ENCODE assay signal across 8 cellular contexts in the genomic region with DNA sequence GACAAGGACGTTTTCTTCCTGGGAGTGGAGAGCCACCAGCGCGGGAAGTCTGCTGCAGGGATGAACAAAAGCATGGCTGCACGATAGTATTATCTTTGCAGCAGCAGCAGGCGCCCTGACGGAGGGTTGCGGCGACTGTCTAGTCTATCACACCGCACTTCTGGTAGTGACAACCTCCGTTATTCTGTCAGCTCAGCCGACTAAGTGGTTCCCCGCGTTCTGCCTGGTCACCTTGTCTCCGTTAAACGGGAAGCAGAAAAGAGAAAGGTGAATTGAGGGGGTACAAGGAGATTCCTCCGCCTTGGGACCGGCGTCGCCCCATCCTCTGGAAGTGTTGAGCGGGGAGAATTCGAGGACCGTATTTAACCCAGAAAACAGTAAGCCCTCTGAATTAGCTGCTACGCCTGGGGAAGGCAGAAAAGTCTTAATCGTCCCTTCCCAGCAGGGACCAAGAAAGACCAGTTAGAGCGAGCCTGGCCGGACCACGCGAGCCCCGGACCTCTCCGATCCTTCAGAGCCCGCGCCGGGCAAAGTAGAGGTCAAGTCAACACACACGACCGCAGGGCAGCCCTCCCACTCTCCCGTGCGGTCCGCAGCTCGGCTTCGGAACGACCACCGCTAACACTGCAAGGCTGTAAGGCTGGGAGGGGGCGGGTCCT. TPM values are rescaled to one million over a fixed set of nuclear protein-coding genes. Genes with fewer than 3 reads are reported as not detected.
A peak's percentile ranks its signal among the peaks of the same experiment; 100 is the strongest.
DNase-seq lines count a peak whose midpoint lies in the region; ATAC-seq and TF ChIP-seq lines count a peak whose summit lies in the region.

No MANE protein-coding gene starts in this region.

- H3K9ac ChIP-seq in adipocyte (ENCODE audit: low read length) (peak overlapping the region; percentile 89), iPS-15b (ENCODE audit: low read depth, low read length) (peak overlapping the region; percentile 66)

- DNase-seq in CMK (ENCODE audit: low read depth) (peak; percentile 67), HPDE6-E6E7 (ENCODE audit: extremely low spot score) (peak; percentile 27), SHP77 (lab: John Stamatoyannopoulos, UW) (peak; percentile 52 to 58), adipocyte (ENCODE audit: low read depth) (peak; percentile 53), spleen (peak; percentile 88), GF-D8 (lab: John Stamatoyannopoulos, UW) (no peak)

- TF ChIP-seq CTCF in spleen (IDR thresholded peaks at IDR 0.05 in 8 of 11, conservative IDR thresholded peaks at IDR 0.05 in 3 of 11): no peak

- no peak for TF ChIP-seq POLR2A in spleen (IDR thresholded peaks at IDR 0.05)

- ATAC-seq in GM21381 (IDR thresholded peaks at IDR 0.05; ENCODE audit: unreplicated experiment): peak; percentile 7

- WGBS in spleen, 5 donors: 1% methylated on average over 38 to 43 of the region's 43 CpGs

- H3K36me3 ChIP-seq in adipocyte (ENCODE audit: control insufficient read depth, insufficient read depth, low read length, severe bottlenecking) (no peaks in the 10 kb centered on the region), iPS-15b (ENCODE audit: control insufficient read depth, insufficient read depth, low read length) (no peaks in the 10 kb centered on the region), spleen (no peaks in the 10 kb centered on the region)

- peak overlapping the region; percentile 86 to 97 (median 96) for H3K27ac ChIP-seq in spleen

- H3K27me3 ChIP-seq in adipocyte (replicated peaks; ENCODE audit: control insufficient read depth, insufficient read depth, low read length) (no peaks in the 10 kb centered on the region), iPS-15b (ENCODE audit: control insufficient read depth, insufficient read depth, low read length) (peaks cover 28% of the 10 kb centered on the region), spleen (replicated peaks in 1 of 7) (peaks cover 0 to 6% (median 0%) of the 10 kb centered on the region in 7 donors)

- peaks cover 16% of the 10 kb centered on the region for H3K4me1 ChIP-seq in adipocyte (ENCODE audit: control insufficient read depth, insufficient read depth, low read length)
- peaks cover 2% of the 10 kb centered on the region for H3K4me1 ChIP-seq in iPS-15b (ENCODE audit: control insufficient read depth, insufficient read depth, low read length)
- H3K4me1 ChIP-seq in spleen: peaks cover 5 to 30% (median 21%) of the 10 kb centered on the region in 6 donors

- H3K9me3 ChIP-seq in adipocyte (ENCODE audit: control insufficient read depth, low read length) (no peaks in the 10 kb centered on the region), iPS-15b (ENCODE audit: control insufficient read depth, insufficient read depth, low read length) (no peaks in the 10 kb centered on the region), spleen (no peaks in the 10 kb centered on the region)

- intact Hi-C loops in spleen (cut with DNase I; ENCODE audit: low total_unique reads): no loop called here

- H3K4me3 ChIP-seq in adipocyte (ENCODE audit: low read length) (peak overlapping the region; percentile 95), iPS-15b (ENCODE audit: low read depth, low read length) (peak overlapping the region; percentile 85), spleen (peak overlapping the region; percentile 72 to 93 (median 80))

RNA-seq across cellular contexts. Expression of gene DAAM1, which starts 0.5 kb away (rescaled TPM):
- 10 to 100 TPM; 27.1 to 76.1 (median 37.5) TPM for total RNA-seq in spleen
- 10 to 100 TPM in 1 of 3 donors, 1 to 10 TPM in 2; 8.3 to 10.7 (median 9.7) TPM for polyA plus RNA-seq in spleen
